Comparison of ENCODE assay signal across 1 cellular context in the genomic region with DNA sequence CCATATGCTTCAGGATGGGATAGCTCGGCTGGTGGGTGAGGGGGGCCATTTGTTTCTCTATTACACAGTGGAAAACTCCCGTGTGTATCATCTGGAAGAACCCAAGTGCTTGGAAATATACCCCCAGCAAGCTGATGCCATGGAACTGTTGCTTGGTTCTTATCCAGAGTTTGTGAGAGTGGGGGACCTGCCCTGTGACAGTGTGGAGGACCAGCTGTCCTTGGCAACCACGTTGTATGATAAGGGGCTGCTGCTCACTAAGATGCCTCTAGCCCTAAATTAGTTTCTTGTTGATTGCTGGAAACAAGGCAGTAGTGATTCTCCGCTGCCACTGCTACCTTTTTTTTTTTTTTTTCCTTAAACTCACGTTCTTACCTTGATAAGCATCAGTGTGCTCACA.
TF ChIP-seq lines count a peak whose summit lies in the region.

No MANE protein-coding gene starts in this region.

TF ChIP-seq in GM12878, 131 proteins besides CTCF, POLR2A, EP300 and RAD21:
- TF ChIP-seq MEF2A (IDR thresholded peaks at IDR 0.05; ENCODE audit: insufficient read depth, low read depth, low read length) = no peak
- TF ChIP-seq, protein P1, sequence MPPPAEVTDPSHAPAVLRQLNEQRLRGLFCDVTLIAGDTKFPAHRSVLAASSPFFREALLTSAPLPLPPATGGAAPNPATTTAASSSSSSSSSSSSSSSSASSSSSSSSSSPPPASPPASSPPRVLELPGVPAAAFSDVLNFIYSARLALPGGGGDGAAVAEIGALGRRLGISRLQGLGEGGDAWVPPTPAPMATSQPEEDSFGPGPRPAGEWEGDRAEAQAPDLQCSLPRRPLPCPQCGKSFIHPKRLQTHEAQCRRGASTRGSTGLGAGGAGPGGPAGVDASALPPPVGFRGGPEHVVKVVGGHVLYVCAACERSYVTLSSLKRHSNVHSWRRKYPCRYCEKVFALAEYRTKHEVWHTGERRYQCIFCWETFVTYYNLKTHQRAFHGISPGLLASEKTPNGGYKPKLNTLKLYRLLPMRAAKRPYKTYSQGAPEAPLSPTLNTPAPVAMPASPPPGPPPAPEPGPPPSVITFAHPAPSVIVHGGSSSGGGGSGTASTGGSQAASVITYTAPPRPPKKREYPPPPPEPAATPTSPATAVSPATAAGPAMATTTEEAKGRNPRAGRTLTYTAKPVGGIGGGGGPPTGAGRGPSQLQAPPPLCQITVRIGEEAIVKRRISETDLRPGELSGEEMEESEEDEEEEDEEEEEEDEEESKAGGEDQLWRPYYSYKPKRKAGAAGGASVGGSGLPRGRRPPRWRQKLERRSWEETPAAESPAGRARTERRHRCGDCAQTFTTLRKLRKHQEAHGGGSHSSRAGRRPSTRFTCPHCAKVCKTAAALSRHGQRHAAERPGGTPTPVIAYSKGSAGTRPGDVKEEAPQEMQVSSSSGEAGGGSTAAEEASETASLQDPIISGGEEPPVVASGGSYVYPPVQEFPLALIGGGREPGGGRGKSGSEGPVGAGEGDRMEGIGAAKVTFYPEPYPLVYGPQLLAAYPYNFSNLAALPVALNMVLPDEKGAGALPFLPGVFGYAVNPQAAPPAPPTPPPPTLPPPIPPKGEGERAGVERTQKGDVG (CRISPR knock-in tag; IDR thresholded peaks at IDR 0.05) = no peak
- no peak for TF ChIP-seq ZNF384 (IDR thresholded peaks at IDR 0.05; ENCODE audit: borderline replicate concordance, low read depth, low read length)
- TF ChIP-seq, protein P2, sequence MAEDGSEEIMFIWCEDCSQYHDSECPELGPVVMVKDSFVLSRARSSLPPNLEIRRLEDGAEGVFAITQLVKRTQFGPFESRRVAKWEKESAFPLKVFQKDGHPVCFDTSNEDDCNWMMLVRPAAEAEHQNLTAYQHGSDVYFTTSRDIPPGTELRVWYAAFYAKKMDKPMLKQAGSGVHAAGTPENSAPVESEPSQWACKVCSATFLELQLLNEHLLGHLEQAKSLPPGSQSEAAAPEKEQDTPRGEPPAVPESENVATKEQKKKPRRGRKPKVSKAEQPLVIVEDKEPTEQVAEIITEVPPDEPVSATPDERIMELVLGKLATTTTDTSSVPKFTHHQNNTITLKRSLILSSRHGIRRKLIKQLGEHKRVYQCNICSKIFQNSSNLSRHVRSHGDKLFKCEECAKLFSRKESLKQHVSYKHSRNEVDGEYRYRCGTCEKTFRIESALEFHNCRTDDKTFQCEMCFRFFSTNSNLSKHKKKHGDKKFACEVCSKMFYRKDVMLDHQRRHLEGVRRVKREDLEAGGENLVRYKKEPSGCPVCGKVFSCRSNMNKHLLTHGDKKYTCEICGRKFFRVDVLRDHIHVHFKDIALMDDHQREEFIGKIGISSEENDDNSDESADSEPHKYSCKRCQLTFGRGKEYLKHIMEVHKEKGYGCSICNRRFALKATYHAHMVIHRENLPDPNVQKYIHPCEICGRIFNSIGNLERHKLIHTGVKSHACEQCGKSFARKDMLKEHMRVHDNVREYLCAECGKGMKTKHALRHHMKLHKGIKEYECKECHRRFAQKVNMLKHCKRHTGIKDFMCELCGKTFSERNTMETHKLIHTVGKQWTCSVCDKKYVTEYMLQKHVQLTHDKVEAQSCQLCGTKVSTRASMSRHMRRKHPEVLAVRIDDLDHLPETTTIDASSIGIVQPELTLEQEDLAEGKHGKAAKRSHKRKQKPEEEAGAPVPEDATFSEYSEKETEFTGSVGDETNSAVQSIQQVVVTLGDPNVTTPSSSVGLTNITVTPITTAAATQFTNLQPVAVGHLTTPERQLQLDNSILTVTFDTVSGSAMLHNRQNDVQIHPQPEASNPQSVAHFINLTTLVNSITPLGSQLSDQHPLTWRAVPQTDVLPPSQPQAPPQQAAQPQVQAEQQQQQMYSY (CRISPR knock-in tag; IDR thresholded peaks at IDR 0.05) = no peak
- no peak for TF ChIP-seq STAT3 (IDR thresholded peaks at IDR 0.05; ENCODE audit: low read depth, low read length)
- TF ChIP-seq CREB1 (IDR thresholded peaks at IDR 0.05; ENCODE audit: low read depth) = no peak
- TF ChIP-seq, protein P3, sequence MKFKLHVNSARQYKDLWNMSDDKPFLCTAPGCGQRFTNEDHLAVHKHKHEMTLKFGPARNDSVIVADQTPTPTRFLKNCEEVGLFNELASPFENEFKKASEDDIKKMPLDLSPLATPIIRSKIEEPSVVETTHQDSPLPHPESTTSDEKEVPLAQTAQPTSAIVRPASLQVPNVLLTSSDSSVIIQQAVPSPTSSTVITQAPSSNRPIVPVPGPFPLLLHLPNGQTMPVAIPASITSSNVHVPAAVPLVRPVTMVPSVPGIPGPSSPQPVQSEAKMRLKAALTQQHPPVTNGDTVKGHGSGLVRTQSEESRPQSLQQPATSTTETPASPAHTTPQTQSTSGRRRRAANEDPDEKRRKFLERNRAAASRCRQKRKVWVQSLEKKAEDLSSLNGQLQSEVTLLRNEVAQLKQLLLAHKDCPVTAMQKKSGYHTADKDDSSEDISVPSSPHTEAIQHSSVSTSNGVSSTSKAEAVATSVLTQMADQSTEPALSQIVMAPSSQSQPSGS (IDR thresholded peaks at IDR 0.05; ENCODE audit: low read length) = no peak
- TF ChIP-seq, protein P4, sequence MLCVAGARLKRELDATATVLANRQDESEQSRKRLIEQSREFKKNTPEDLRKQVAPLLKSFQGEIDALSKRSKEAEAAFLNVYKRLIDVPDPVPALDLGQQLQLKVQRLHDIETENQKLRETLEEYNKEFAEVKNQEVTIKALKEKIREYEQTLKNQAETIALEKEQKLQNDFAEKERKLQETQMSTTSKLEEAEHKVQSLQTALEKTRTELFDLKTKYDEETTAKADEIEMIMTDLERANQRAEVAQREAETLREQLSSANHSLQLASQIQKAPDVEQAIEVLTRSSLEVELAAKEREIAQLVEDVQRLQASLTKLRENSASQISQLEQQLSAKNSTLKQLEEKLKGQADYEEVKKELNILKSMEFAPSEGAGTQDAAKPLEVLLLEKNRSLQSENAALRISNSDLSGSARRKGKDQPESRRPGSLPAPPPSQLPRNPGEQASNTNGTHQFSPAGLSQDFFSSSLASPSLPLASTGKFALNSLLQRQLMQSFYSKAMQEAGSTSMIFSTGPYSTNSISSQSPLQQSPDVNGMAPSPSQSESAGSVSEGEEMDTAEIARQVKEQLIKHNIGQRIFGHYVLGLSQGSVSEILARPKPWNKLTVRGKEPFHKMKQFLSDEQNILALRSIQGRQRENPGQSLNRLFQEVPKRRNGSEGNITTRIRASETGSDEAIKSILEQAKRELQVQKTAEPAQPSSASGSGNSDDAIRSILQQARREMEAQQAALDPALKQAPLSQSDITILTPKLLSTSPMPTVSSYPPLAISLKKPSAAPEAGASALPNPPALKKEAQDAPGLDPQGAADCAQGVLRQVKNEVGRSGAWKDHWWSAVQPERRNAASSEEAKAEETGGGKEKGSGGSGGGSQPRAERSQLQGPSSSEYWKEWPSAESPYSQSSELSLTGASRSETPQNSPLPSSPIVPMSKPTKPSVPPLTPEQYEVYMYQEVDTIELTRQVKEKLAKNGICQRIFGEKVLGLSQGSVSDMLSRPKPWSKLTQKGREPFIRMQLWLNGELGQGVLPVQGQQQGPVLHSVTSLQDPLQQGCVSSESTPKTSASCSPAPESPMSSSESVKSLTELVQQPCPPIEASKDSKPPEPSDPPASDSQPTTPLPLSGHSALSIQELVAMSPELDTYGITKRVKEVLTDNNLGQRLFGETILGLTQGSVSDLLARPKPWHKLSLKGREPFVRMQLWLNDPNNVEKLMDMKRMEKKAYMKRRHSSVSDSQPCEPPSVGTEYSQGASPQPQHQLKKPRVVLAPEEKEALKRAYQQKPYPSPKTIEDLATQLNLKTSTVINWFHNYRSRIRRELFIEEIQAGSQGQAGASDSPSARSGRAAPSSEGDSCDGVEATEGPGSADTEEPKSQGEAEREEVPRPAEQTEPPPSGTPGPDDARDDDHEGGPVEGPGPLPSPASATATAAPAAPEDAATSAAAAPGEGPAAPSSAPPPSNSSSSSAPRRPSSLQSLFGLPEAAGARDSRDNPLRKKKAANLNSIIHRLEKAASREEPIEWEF (IDR thresholded peaks at IDR 0.05; ENCODE audit: insufficient replicate concordance, low read depth, low read length) = no peak
- no peak for TF ChIP-seq ZNF217 (IDR thresholded peaks at IDR 0.05)
- no peak for TF ChIP-seq SIN3A (IDR thresholded peaks at IDR 0.05; ENCODE audit: low read depth, low read length)
- no peak for TF ChIP-seq SRF (IDR thresholded peaks at IDR 0.05; ENCODE audit: low read depth in 2 of 2, low read length in 2 of 2)
- TF ChIP-seq RBBP5 (conservative IDR thresholded peaks at IDR 0.05) = no peak
- TF ChIP-seq, protein P5, sequence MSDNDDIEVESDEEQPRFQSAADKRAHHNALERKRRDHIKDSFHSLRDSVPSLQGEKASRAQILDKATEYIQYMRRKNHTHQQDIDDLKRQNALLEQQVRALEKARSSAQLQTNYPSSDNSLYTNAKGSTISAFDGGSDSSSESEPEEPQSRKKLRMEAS (IDR thresholded peaks at IDR 0.05; ENCODE audit: low read depth, low read length) = no peak
TF ChIP-seq in GM12878: peak in this region for 0.
